1 cellular context compared by ENCODE assay signal in the genomic region with DNA sequence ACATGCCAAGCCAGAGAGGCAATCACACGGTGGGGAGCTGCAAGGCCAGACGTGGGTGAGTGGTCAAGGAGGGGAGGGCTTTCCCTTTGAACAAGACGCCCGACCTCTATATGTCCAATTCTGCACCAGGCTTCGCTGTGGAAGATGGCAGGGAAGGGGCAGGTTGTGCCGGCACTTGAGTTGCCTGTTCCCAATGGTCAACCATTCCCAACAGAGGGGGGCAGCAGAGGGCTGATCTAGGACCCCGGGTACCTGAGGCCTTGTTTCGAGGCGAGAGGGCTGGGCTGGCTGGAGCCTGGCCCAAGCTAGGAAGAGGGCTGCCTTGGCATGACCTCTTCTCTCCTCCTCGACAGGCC.
TF ChIP-seq lines count a peak whose summit lies in the region.

No MANE protein-coding gene starts in this region.

TF ChIP-seq in H1, 55 proteins besides CTCF, POLR2A, EP300 and RAD21 (continued from another document):
- TF ChIP-seq, protein P1, sequence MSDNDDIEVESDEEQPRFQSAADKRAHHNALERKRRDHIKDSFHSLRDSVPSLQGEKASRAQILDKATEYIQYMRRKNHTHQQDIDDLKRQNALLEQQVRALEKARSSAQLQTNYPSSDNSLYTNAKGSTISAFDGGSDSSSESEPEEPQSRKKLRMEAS (IDR thresholded peaks at IDR 0.05) = peak; percentile 74; the same call in 1 of the 2 replicates
- TF ChIP-seq JUND (IDR thresholded peaks at IDR 0.05; ENCODE audit: low read length) = no peak
TF ChIP-seq in H1: peak in this region for 4.
